In the genomic region with DNA sequence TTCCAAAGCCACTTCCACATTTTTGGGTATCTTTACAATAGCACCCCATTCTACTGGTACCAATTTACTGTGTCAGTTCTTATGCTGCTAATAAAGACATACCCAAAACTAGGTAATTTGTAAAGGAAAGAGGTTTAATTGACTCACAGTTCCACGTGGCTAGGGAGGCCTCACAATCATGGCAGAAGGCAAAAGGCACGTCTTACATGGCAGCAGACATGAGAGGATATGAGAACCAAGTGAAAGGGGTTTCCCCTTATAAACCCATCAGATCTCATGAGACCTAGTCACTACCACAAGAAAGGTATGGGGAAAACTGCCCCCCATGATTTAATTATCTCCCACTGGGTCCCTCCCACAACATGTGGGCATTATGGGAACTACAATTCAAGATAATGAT, we compare ENCODE assay signal across 4 cellular contexts. TPM values are rescaled to one million over a fixed set of nuclear protein-coding genes. Genes with fewer than 3 reads are reported as not detected.
"Had no signal": no experiment of that assay in that cellular context is flagged by ENCODE, and none has a peak within 500 bp of the region (broad histone marks: within the 10 kb centered on the region; RNA-seq: fewer than 3 reads in every experiment).

No MANE protein-coding gene starts in this region.

RNA-seq across cellular contexts. Expression of a gene that starts 48.0 kb away (rescaled TPM):
- total RNA-seq: HepG2, HT1080, NCI-H460, PC-9 had no signal
